In genomic region chr3:152466784-152467183, GRCh38 we compare ENCODE assay signal across 8 cellular contexts.
A peak's percentile ranks its signal among the peaks of the same experiment; 100 is the strongest.
DNase-seq lines count a peak whose midpoint lies in the region; ATAC-seq, FAIRE-seq and TF ChIP-seq lines count a peak whose summit lies in the region.

No MANE protein-coding gene starts in this region.

- no peak overlapping the region for H3K4me2 ChIP-seq in GM12878 (ENCODE audit: control insufficient read depth, insufficient read depth)

- H3K4me1 ChIP-seq in GM12878 (ENCODE audit: control insufficient read depth, insufficient read depth, low read length) (no peaks in the 10 kb centered on the region), liver (ENCODE audit: control insufficient read depth in 4 of 4, insufficient read depth in 4 of 4, low read length in 3 of 4) (peaks cover 0 to 2% (median under 1%) of the 10 kb centered on the region in 4 donors)

- 61% methylated on average over 7 of the region's 7 CpGs for whole genome bisulfite sequencing in GM12878 (ENCODE audit: insufficient coverage, insufficient replicate concordance, low lambda C conversion rate, missing lambda C conversion rate)
- 64% methylated on average over 7 of the region's 7 CpGs for WGBS in liver

- no peaks in the 10 kb centered on the region for H3K27me3 ChIP-seq in GM12878 (replicated peaks in 1 of 2; ENCODE audit: control insufficient read depth in 2 of 2, insufficient read depth in 2 of 2, low read length in 1 of 2)
- H3K27me3 ChIP-seq in liver (ENCODE audit: control insufficient read depth in 4 of 4, insufficient read depth in 4 of 4, low read length in 3 of 4): no peaks in the 10 kb centered on the region

- FAIRE-seq in GM18507 (lab: Jason Lieb, UNC) (peak; percentile 56), GM12878 (lab: Jason Lieb, UNC) (no peak), GM12891 (lab: Jason Lieb, UNC) (no peak)

- SMC1A ChIA-PET in GM12878 (lab: Charles Lee; ENCODE audit: uncharacterized antibody, unreplicated experiment): interaction anchor here (0.8 to 2.1 kb wide), 9 partner anchors 8 to 391 kb away, joined by 3 to 9 read pairs (median 4); no protein-coding TSS in a partner anchor

- RAD21 ChIA-PET in GM12878 (lab: Charles Lee; ENCODE audit: unreplicated experiment): interaction anchor here (0.8 to 3.8 kb wide), 9 partner anchors 46 to 394 kb away, joined by 3 to 14 read pairs (median 4); no protein-coding TSS in a partner anchor

- peak; percentile 46 for TF ChIP-seq CTCF in LNCaP clone FGC (IDR thresholded peaks at IDR 0.05; ENCODE audit: control insufficient read depth, extremely low read depth, insufficient read depth)
- peak; percentile 41 to 47 (median 46); a peak in 4 of 6 replicates for TF ChIP-seq CTCF in GM12878 (IDR thresholded peaks at IDR 0.05 in 2 of 3, conservative IDR thresholded peaks at IDR 0.05 in 1 of 3; ENCODE audit: control insufficient read depth in 2 of 3, extremely low read depth in 1 of 3, insufficient read depth in 1 of 3, low read depth in 3 of 3, low read length in 3 of 3)
- TF ChIP-seq CTCF in liver (IDR thresholded peaks at IDR 0.05; ENCODE audit: low read depth, low read length, missing input control): peak; percentile 18

- H3K9me3 ChIP-seq in GM12878 (replicated peaks; ENCODE audit: control insufficient read depth, insufficient read depth, low read length) (no peaks in the 10 kb centered on the region), liver (ENCODE audit: control insufficient read depth in 4 of 4, low read length in 3 of 4) (no peaks in the 10 kb centered on the region)

- TF ChIP-seq POLR2A in GM12878 (IDR thresholded peaks at IDR 0.05; ENCODE audit: low read depth, low read length) (no peak), GM12891 (IDR thresholded peaks at IDR 0.05; ENCODE audit: low read depth, low read length) (no peak)

- TF ChIP-seq EP300 in GM12878 (IDR thresholded peaks at IDR 0.05; ENCODE audit: borderline replicate concordance in 1 of 2, control insufficient read depth in 1 of 2, low read depth in 2 of 2, low read length in 2 of 2): no peak

- POLR2A ChIA-PET in GM12878 (lab: Charles Lee): interaction anchor here (0.6 kb wide), 1 partner anchor 1855 kb away, joined by 3 read pairs; no protein-coding TSS in a partner anchor

- H3K4me3 ChIP-seq in LNCaP clone FGC (ENCODE audit: low read depth, low read length) (no peak overlapping the region), GM12878 (no peak overlapping the region), liver (ENCODE audit: low read depth in 1 of 3, low read length in 3 of 3) (no peak overlapping the region)

- intact Hi-C loops in GM12878 (cut with micrococcal nuclease; ENCODE audit: unreplicated experiment): no loop called here

- no peak overlapping the region for H2AFZ ChIP-seq in GM12878 (ENCODE audit: control insufficient read depth, low read depth, low read length)

- H4K20me1 ChIP-seq in GM12878 (ENCODE audit: control insufficient read depth, insufficient read depth): no peaks in the 10 kb centered on the region

- H3K36me3 ChIP-seq in GM12878 (ENCODE audit: control insufficient read depth in 2 of 2, insufficient read depth in 2 of 2, low read length in 1 of 2) (peaks cover 0 to 13% of the 10 kb centered on the region in 2 experiments; a peak in 2 of 4 replicates), liver (ENCODE audit: control insufficient read depth in 4 of 4, insufficient read depth in 3 of 4, low read depth in 1 of 4, low read length in 3 of 4) (peaks cover 0 to 18% (median 16%) of the 10 kb centered on the region in 4 donors)

- H3K9ac ChIP-seq in GM12878 (ENCODE audit: control insufficient read depth, insufficient read depth, low read length) (no peak overlapping the region), liver (ENCODE audit: low read depth in 1 of 2, low read length in 2 of 2) (no peak overlapping the region)

- no TSS peak for BruUV-seq in GM12878 (replicated peaks; lab: Mats Ljungman, UMichigan)

- no peaks in the 10 kb centered on the region for H3K79me2 ChIP-seq in GM12878 (ENCODE audit: control insufficient read depth, insufficient read depth, low read length)

- in situ Hi-C loops in GM12878 (cut with MboI): no loop called here

- H3K27ac ChIP-seq in GM12878 (ENCODE audit: control insufficient read depth, insufficient read depth): no peak overlapping the region
- H3K27ac ChIP-seq in liver (ENCODE audit: low read depth in 1 of 2, low read length in 2 of 2): peak overlapping the region in 1 of 2 donors; percentile 7

- ATAC-seq in GM12878: peak; percentile 83

- DNase-seq in AG08396 (ENCODE audit: low spot score) (peak; percentile 14), GM18507 (ENCODE audit: extremely low spot score, insufficient read length, low read depth) (no peak), LNCaP clone FGC (ENCODE audit: low read depth) (no peak), GM12878 (ENCODE audit: low read depth, low spot score) (no peak), T-helper 9 cell (no peak), GM12891 (ENCODE audit: insufficient read length, low spot score) (no peak), DMS79 (lab: John Stamatoyannopoulos, UW) (no peak)

- TF ChIP-seq RAD21 in GM12878 (IDR thresholded peaks at IDR 0.05; ENCODE audit: insufficient read depth, low read depth, low read length) (peak; percentile 42), liver (IDR thresholded peaks at IDR 0.05) (peak; percentile 58 to 75)

- CTCF ChIA-PET in GM12878 (lab: Yijun Ruan, JAX): interaction anchor here (0.8 to 4.1 kb wide), 18 partner anchors 9 to 395 kb away, joined by 3 to 15 read pairs (median 4); no protein-coding TSS in a partner anchor

TF ChIP-seq in GM12878, 131 proteins besides CTCF, POLR2A, EP300 and RAD21 (continues in another document):
- no peak for TF ChIP-seq E4F1 (IDR thresholded peaks at IDR 0.05; ENCODE audit: borderline replicate concordance, partially characterized antibody)

TF ChIP-seq in liver, 16 proteins besides CTCF, POLR2A, EP300 and RAD21 (continues in another document):
- peak; percentile 48 to 70 for TF ChIP-seq RXRA (IDR thresholded peaks at IDR 0.05)
- no peak for TF ChIP-seq TAF1 (conservative IDR thresholded peaks at IDR 0.05)
- peak; percentile 18 for TF ChIP-seq YY1 (IDR thresholded peaks at IDR 0.05)
- TF ChIP-seq SP1 (IDR thresholded peaks at IDR 0.05): peak; percentile 55
- peak; percentile 93 to 99 for TF ChIP-seq HNF4A (conservative IDR thresholded peaks at IDR 0.05)
- no peak for TF ChIP-seq FOXA1 (IDR thresholded peaks at IDR 0.05)
- TF ChIP-seq EGR1 (IDR thresholded peaks at IDR 0.05; ENCODE audit: low read depth in 2 of 2): no peak
- peak; percentile 33 to 49 for TF ChIP-seq JUND (IDR thresholded peaks at IDR 0.05)
- no peak for TF ChIP-seq FOXA2 (IDR thresholded peaks at IDR 0.05)
- TF ChIP-seq NR2F2 (IDR thresholded peaks at IDR 0.05): no peak
- peak; percentile 19 for TF ChIP-seq ZBTB33 (IDR thresholded peaks at IDR 0.05)

TF ChIP-seq in GM12891, 5 proteins besides CTCF, POLR2A, EP300 and RAD21:
- TF ChIP-seq POLR2AphosphoS5 (IDR thresholded peaks at IDR 0.05; ENCODE audit: low read depth, low read length) (no peak), TAF1 (IDR thresholded peaks at IDR 0.05; ENCODE audit: low read depth, low read length) (no peak), SPI1 (IDR thresholded peaks at IDR 0.05; ENCODE audit: low read depth, low read length) (no peak), PAX5 (IDR thresholded peaks at IDR 0.05; ENCODE audit: insufficient read depth, low read length, severe bottlenecking) (no peak), POU2F2 (IDR thresholded peaks at IDR 0.05; ENCODE audit: low read depth, low read length) (no peak)
